In the genomic region with DNA sequence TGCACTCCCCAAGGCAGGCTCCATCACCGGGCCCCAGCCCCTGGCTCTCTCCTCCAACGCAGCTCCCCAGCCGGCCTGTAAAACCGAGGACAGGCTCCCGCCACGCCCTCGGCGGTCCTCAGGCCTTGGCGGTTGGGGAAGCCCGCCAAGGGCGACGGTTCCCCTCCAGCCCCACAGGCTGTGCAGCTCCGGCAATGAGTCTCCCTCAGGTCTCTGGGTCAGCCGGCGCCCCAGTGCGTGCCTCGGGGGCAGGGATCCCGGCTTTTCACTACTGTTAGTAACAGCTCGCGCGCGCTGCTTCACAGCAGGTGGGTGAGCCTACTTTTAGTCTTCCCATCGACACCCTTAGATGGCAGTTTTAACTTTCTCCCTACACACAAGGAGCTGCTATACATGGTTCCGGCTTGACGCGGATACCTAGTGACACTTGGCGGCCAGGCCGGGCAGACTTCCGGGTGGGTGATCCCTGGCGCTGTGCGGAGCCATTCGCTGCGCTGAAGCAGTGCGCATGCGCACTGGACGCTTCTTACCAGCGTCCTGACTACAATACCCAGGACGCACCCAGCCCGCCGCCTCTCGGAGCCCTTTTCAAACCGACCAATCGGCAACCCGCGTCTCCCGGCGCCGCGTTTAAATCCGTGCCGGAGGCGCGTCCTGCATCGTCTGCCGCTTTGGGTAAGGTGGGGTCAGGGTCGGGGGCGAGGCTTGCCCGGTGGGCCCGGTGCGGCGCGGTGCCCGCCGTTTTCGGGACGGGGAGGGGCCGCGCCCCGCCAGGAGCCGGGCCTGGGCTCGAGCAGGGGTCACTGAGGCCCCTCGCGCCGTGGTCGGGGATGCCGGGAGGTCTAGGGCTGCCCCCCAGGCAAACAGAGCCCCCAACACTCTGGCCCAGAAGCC, we compare ENCODE assay signal across 8 cellular contexts. TPM values are rescaled to one million over a fixed set of nuclear protein-coding genes. Genes with fewer than 3 reads are reported as not detected.
A peak's percentile ranks its signal among the peaks of the same experiment; 100 is the strongest.
DNase-seq lines count a peak whose midpoint lies in the region; ATAC-seq and TF ChIP-seq lines count a peak whose summit lies in the region.

A gene with protein sequence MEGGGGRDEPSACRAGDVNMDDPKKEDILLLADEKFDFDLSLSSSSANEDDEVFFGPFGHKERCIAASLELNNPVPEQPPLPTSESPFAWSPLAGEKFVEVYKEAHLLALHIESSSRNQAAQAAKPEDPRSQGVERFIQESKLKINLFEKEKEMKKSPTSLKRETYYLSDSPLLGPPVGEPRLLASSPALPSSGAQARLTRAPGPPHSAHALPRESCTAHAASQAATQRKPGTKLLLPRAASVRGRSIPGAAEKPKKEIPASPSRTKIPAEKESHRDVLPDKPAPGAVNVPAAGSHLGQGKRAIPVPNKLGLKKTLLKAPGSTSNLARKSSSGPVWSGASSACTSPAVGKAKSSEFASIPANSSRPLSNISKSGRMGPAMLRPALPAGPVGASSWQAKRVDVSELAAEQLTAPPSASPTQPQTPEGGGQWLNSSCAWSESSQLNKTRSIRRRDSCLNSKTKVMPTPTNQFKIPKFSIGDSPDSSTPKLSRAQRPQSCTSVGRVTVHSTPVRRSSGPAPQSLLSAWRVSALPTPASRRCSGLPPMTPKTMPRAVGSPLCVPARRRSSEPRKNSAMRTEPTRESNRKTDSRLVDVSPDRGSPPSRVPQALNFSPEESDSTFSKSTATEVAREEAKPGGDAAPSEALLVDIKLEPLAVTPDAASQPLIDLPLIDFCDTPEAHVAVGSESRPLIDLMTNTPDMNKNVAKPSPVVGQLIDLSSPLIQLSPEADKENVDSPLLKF (plus strand): TSS at position 614 of the 894 bp plus-strand sequence. CDS start 531 bp downstream, outside the sequence.

- intact Hi-C loops in PC-9 (cut with micrococcal nuclease; ENCODE audit: unreplicated experiment): loop anchor here (1.0 to 2.0 kb wide), 2 partner anchors 146 to 170 kb away; a partner anchor contains a TSS

- peak within 1 kb of the TSS; percentile 93 for H3K4me3 ChIP-seq in Jurkat, Clone E6-1 (ENCODE audit: low read length)
- peak within 1 kb of the TSS; percentile 73 for H3K4me3 ChIP-seq in PC-9
- peak within 1 kb of the TSS; percentile 54 for H3K4me3 ChIP-seq in mucosa of stomach (ENCODE audit: low read length)

- H3K27me3 ChIP-seq in PC-9 (ENCODE audit: insufficient read depth, low read depth): no peaks in the 10 kb centered on the region
- H3K27me3 ChIP-seq in mucosa of stomach (ENCODE audit: control insufficient read depth, insufficient read depth, low read length): no peaks in the 10 kb centered on the region

- H3K36me3 ChIP-seq in PC-9 (ENCODE audit: low read depth) (peaks cover 18% of the 10 kb centered on the region), mucosa of stomach (ENCODE audit: control insufficient read depth, insufficient read depth, low read length) (no peaks in the 10 kb centered on the region)

- no peaks in the 10 kb centered on the region for H3K9me2 ChIP-seq in PC-9 (ENCODE audit: insufficient read depth)

- H4K20me1 ChIP-seq in PC-9 (ENCODE audit: insufficient read depth): no peaks in the 10 kb centered on the region

- peak within 1 kb of the TSS; percentile 52 for H3K27ac ChIP-seq in PC-9

- H3K4me1 Mint-ChIP-seq in activated T-cell treated with anti-CD3 and anti-CD28 coated beads, Interleukin-2, amount 50 U/mL, for 24 hours (ENCODE audit: low read depth): peaks cover 27% of the 10 kb centered on the region

- peak within 1 kb of the TSS; percentile 91 for H3K4me3 Mint-ChIP-seq in activated T-cell treated with anti-CD3 and anti-CD28 coated beads, Interleukin-2, amount 50 U/mL, for 24 hours

- peak within 1 kb of the TSS; percentile 98 for H3K27ac Mint-ChIP-seq in activated T-cell treated with anti-CD3 and anti-CD28 coated beads, Interleukin-2, amount 50 U/mL, for 24 hours

- H2AFZ ChIP-seq in PC-9: peak within 1 kb of the TSS; percentile 90

- peak within 1 kb of the TSS; percentile 97 for H3K4me2 ChIP-seq in PC-9

- ATAC-seq in GM21619 (IDR thresholded peaks at IDR 0.05; ENCODE audit: unreplicated experiment): peak; percentile 85

- H3K4me1 ChIP-seq in PC-9 (replicated peaks; ENCODE audit: insufficient read depth) (peaks cover 20% of the 10 kb centered on the region), mucosa of stomach (ENCODE audit: control insufficient read depth, insufficient read depth, low read length) (peaks cover 18% of the 10 kb centered on the region)

- TF ChIP-seq CTCF in PC-9 (conservative IDR thresholded peaks at IDR 0.05): no peak

- H3K9ac ChIP-seq in mucosa of stomach (ENCODE audit: low read length): peak within 1 kb of the TSS; percentile 76

- peaks cover 8% of the 10 kb centered on the region for H3F3A ChIP-seq in PC-9 (ENCODE audit: insufficient read depth, low read depth)

- peaks cover 40% of the 10 kb centered on the region for H3K79me2 ChIP-seq in PC-9 (ENCODE audit: low read depth)

- POLR2A ChIA-PET in PC-9 (lab: Charles Lee; ENCODE audit: unreplicated experiment): interaction anchor here (0.5 to 0.6 kb wide), 2 partner anchors 27 to 458 kb away, joined by 3 to 5 read pairs; no protein-coding TSS in a partner anchor

- CTCF ChIA-PET in PC-9 (lab: Charles Lee): interaction anchor here (0.6 to 1.2 kb wide), 3 partner anchors 245 to 370 kb away, joined by 3 to 5 read pairs (median 4); no protein-coding TSS in a partner anchor

- peak; percentile 91 for TF ChIP-seq POLR2A in erythroblast (IDR thresholded peaks at IDR 0.05; ENCODE audit: low read length)

- no peaks in the 10 kb centered on the region for H3K9me3 ChIP-seq in PC-9 (ENCODE audit: insufficient read depth, low read depth)
- H3K9me3 ChIP-seq in mucosa of stomach (ENCODE audit: control insufficient read depth, low read length): no peaks in the 10 kb centered on the region

- H3K36me3 Mint-ChIP-seq in activated T-cell treated with anti-CD3 and anti-CD28 coated beads, Interleukin-2, amount 50 U/mL, for 24 hours (ENCODE audit: low read depth): peaks cover 56% of the 10 kb centered on the region

- H3K9me3 Mint-ChIP-seq in activated T-cell treated with anti-CD3 and anti-CD28 coated beads, Interleukin-2, amount 50 U/mL, for 24 hours: peaks cover 4% of the 10 kb centered on the region

- DNase-seq in DMS153 treated with DMSO at 0.1 percent for 48 hours (lab: John Stamatoyannopoulos, UW; ENCODE audit: unreplicated experiment) (peak; percentile 96), PC-9 (peak; percentile 94 to 96), erythroblast (lab: John Stamatoyannopoulos, UW) (peak; percentile 98)
- peak; percentile 98 for DNase-seq in Jurkat, Clone E6-1 (ENCODE audit: low read depth, low spot score)
- peak; percentile 95 for DNase-seq in activated T-cell treated with anti-CD3 and anti-CD28 coated beads, Interleukin-2, amount 50 U/mL, for 24 hours
- peak; percentile 92 to 93 for DNase-seq in stimulated activated CD8-positive, alpha-beta memory T cell treated with anti-CD3 and anti-CD28 coated beads, Interleukin-7, amount 100 ng/mL, for 1 hour (ENCODE audit: low read depth in 2 of 2)

- peaks cover 9% of the 10 kb centered on the region for H3K27me3 Mint-ChIP-seq in activated T-cell treated with anti-CD3 and anti-CD28 coated beads, Interleukin-2, amount 50 U/mL, for 24 hours

- BruUV-seq in PC-9 (replicated peaks; lab: Mats Ljungman, UMichigan): TSS peak; percentile 82

RNA-seq across cellular contexts. Expression of the gene that starts here (rescaled TPM):
- polyA plus RNA-seq in Jurkat, Clone E6-1 (2012; ENCODE audit: insufficient read depth, insufficient read length): 53.5 TPM
- 51.5 and 64.6 TPM in 2 replicates for total RNA-seq in PC-9 (2021)

Comparison
In these comparisons a context has a peak if more than half of its experiments do, and no peak if none do; other contexts are left out.
1. Peak in every context shown above with its lines: DNase-seq, ATAC-seq, H3K4me3 ChIP-seq and H3K27ac ChIP-seq.